ENCODE assay signal across 8 cellular contexts in the genomic region with DNA sequence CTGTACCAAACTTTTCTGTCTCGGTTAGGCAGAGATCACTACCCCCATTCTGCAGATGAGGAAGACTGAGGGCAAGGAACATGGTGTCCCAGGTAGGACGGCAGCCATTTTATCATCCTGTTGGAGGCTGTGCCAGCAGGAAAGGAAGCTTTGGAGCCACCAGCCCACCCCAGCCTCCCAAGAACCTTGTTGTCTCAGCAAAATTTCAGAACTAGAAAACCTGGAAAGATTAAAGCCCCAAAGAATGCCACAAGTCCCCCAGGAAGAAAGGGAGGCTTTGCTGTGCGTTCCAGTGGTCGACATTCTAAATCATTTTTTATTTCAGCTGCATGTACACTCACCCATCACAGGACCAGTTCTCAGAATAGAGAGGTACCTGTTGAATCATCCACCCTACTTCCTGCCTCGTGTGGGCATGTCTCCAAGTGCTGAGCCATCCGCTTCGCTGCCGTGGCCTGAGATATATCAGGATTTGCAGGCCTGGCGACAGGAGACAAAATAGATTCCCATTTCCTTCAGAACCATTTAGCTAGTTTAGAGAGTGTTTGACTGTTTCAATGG. TPM values are rescaled to one million over a fixed set of nuclear protein-coding genes. Genes with fewer than 3 reads are reported as not detected.
DNase-seq lines count a peak whose midpoint lies in the region; ATAC-seq, FAIRE-seq and TF ChIP-seq lines count a peak whose summit lies in the region.

No MANE protein-coding gene starts in this region.

- H3K4me3 ChIP-seq in fibroblast of the aortic adventitia (ENCODE audit: low read depth, low read length), result no peak overlapping the region
- no peak overlapping the region for H3K4me3 ChIP-seq in small intestine (ENCODE audit: low read depth in 1 of 2, low read length in 2 of 2)

- intact Hi-C loops in posterior vena cava (cut with DNase I), result loop anchor here in 1 of 2 donors (10.0 kb wide), 1 partner anchor 233 kb away; the partner anchor contains the start of gene IFT27

- no peaks in the 10 kb centered on the region for H3K36me3 ChIP-seq in small intestine (ENCODE audit: control insufficient read depth in 2 of 2, insufficient read depth in 2 of 2, low read length in 2 of 2)

- FAIRE-seq in HTR-8/SVneo (lab: Jason Lieb, UNC), result peak; percentile 66
- FAIRE-seq in small intestine (lab: Jason Lieb, UNC), result no peak

- 42 to 44% (median 43%) methylated on average over 9 of the region's 9 CpGs for WGBS in small intestine, 3 donors

- ATAC-seq in GM18517 (IDR thresholded peaks at IDR 0.05; ENCODE audit: unreplicated experiment) (no peak), GM18861 (IDR thresholded peaks at IDR 0.05; ENCODE audit: unreplicated experiment) (no peak)

- DNase-seq in HTR-8/SVneo (ENCODE audit: insufficient read length, low spot score) (peak; percentile 66), fibroblast of the aortic adventitia (ENCODE audit: low read depth) (peak; percentile 86), posterior vena cava (ENCODE audit: low spot score) (no peak), small intestine (no peak)
- peak; percentile 59 to 68 for DNase-seq in activated CD4-positive, alpha-beta T cell treated with anti-CD3 and anti-CD28 coated beads, Interleukin-2, amount 50 U/mL, for 48 hours
- DNase-seq in stimulated activated CD4-positive, alpha-beta T cell treated with anti-CD3 and anti-CD28 coated beads, TNF-alpha, amount 100 ng/mL, for 48 hours (ENCODE audit: low read depth in 3 of 3), result peak; percentile 16 to 47 (median 40)

- no peaks in the 10 kb centered on the region for H3K4me1 ChIP-seq in small intestine (ENCODE audit: control insufficient read depth in 2 of 2, insufficient read depth in 1 of 2, low read depth in 1 of 2, low read length in 1 of 2)

- no peak overlapping the region for H3K27ac ChIP-seq in small intestine (ENCODE audit: low read depth in 1 of 2, low read length in 1 of 2)

- no peaks in the 10 kb centered on the region for H3K9me3 ChIP-seq in small intestine (ENCODE audit: control insufficient read depth, low read depth)

- no peak for TF ChIP-seq CTCF in fibroblast of the aortic adventitia (IDR thresholded peaks at IDR 0.05; ENCODE audit: insufficient read depth, low read length)

- H3K27me3 ChIP-seq in small intestine (ENCODE audit: control insufficient read depth in 2 of 2, insufficient read depth in 2 of 2, low read length in 2 of 2), result peaks cover 0 to 2% of the 10 kb centered on the region in 2 donors

RNA-seq across cellular contexts. Expression of gene EIF3D, which starts 12.9 kb away (rescaled TPM):
- 302 and 336 TPM in 2 replicates for total RNA-seq in fibroblast of the aortic adventitia (ENCODE audit: low replicate concordance)
- 100 to 1,000 TPM in 1 of 2 donors, 10 to 100 TPM in 1; 98.6 to 106 TPM for total RNA-seq in posterior vena cava
- 100 to 1,000 TPM; 169 to 215 (median 193) TPM for polyA plus RNA-seq in small intestine

RNA-seq across cellular contexts. Expression of gene FOXRED2, which starts 35.1 kb away (rescaled TPM):
- total RNA-seq in fibroblast of the aortic adventitia (ENCODE audit: low replicate concordance), result 27.8 and 28.1 TPM in 2 replicates
- 10 to 100 TPM in 1 of 2 donors, 1 to 10 TPM in 1; 7.9 to 17.2 TPM for total RNA-seq in posterior vena cava
- polyA plus RNA-seq in small intestine, result 1 to 10 TPM in 1 of 3 donors, under 1 TPM in 2; 0.67 to 5.5 (median 0.81) TPM

Comparison
In these comparisons a context has a peak if more than half of its experiments do, and no peak if none do; other contexts are left out.
1. DNase-seq: peak in HTR-8/SVneo (single experiment), activated CD4-positive, alpha-beta T cell treated with anti-CD3 and anti-CD28 coated beads, Interleukin-2, amount 50 U/mL, for 48 hours (2 of 2), fibroblast of the aortic adventitia (single experiment) and stimulated activated CD4-positive, alpha-beta T cell treated with anti-CD3 and anti-CD28 coated beads, TNF-alpha, amount 100 ng/mL, for 48 hours (3 of 3); none in posterior vena cava (single experiment) and small intestine (single experiment).